15 cellular contexts compared by ENCODE assay signal in the genomic region with DNA sequence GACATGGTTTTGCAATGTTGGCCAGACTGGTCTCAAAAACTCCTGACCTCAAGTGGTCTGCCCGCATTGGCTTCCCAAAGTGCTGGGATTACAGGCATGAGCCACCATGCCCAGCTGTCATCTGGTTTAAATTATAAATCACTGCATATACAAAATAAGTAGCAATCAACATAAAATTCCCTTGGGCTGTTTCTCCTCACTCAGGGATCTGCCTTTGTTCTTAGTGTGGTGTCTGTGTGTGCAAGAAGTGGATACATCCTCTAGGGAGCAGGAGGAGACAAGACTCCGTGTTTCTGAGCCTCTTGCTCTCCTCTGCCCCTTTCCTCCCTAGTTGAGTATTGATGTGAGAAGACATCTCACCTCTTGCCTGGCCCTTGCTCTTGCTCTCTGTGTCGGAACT.
DNase-seq lines count a peak whose midpoint lies in the region; ATAC-seq, FAIRE-seq and TF ChIP-seq lines count a peak whose summit lies in the region.
"Had no signal": no experiment of that assay in that cellular context is flagged by ENCODE, and none has a peak within 500 bp of the region (broad histone marks: within the 10 kb centered on the region; RNA-seq: fewer than 3 reads in every experiment).

No MANE protein-coding gene starts in this region.

- no peak overlapping the region for H3K4me3 ChIP-seq in kidney epithelial cell (ENCODE audit: low read depth, low read length)
- H3K4me3 ChIP-seq: esophagus squamous epithelium, lower lobe of right lung, SJSA1 had no signal

- H3K27me3 ChIP-seq in kidney epithelial cell (ENCODE audit: control insufficient read depth, insufficient read depth, low read length) = no peaks in the 10 kb centered on the region
- H3K27me3 ChIP-seq: esophagus squamous epithelium, SJSA1 had no signal

- peak; percentile 35 for TF ChIP-seq CTCF in kidney epithelial cell (IDR thresholded peaks at IDR 0.05; ENCODE audit: insufficient read depth, low read length, poor library complexity, severe bottlenecking)

- DNase-seq in Daoy (ENCODE audit: low read depth) (peak; percentile 16), HTR-8/SVneo (ENCODE audit: insufficient read length, low spot score) (peak; percentile 36), amniotic epithelial cell (ENCODE audit: low read depth) (peak; percentile 49), kidney epithelial cell (ENCODE audit: low read depth) (no peak), epidermal melanocyte (ENCODE audit: insufficient read length, low spot score) (no peak), UCSD-AML1 (lab: John Stamatoyannopoulos, UW; ENCODE audit: unreplicated experiment) (no peak)
- no peak for DNase-seq in stimulated activated naive CD4-positive, alpha-beta T cell (lab: John Stamatoyannopoulos, UW)
- DNase-seq: activated CD4-positive, alpha-beta memory T cell treated with anti-CD3 and anti-CD28 coated beads, Interleukin-2, amount 10 ng/mL, durations not matched to agents 7 days and 5 days; amniotic stem cell; DMS79 treated with DMSO at 0.1 percent for 48 hours; esophagus squamous epithelium; lower lobe of right lung; NCI-H1694 had no signal

- no peaks in the 10 kb centered on the region for H3K36me3 ChIP-seq in kidney epithelial cell (ENCODE audit: control insufficient read depth, insufficient read depth, low read length)
- H3K36me3 ChIP-seq: esophagus squamous epithelium, lower lobe of right lung, SJSA1 had no signal

- FAIRE-seq in HTR-8/SVneo (lab: Jason Lieb, UNC) = no peak

- ATAC-seq in HG03108 (IDR thresholded peaks at IDR 0.05; ENCODE audit: unreplicated experiment) = no peak
- ATAC-seq: lower lobe of right lung had no signal

Comparison
In these comparisons a context has a peak if more than half of its experiments do, and no peak if none do; other contexts are left out.
1. DNase-seq: peak in Daoy (single experiment), HTR-8/SVneo (single experiment) and amniotic epithelial cell (single experiment); none in kidney epithelial cell (single experiment), stimulated activated naive CD4-positive, alpha-beta T cell (0 of 6), epidermal melanocyte (single experiment) and UCSD-AML1 (single experiment).